10 cellular contexts compared by ENCODE assay signal in genomic region chr19:13848811-13849241, GRCh38. TPM values are rescaled to one million over a fixed set of nuclear protein-coding genes. Genes with fewer than 3 reads are reported as not detected.
DNase-seq lines count a peak whose midpoint lies in the region; ATAC-seq and TF ChIP-seq lines count a peak whose summit lies in the region.
"Had no signal": no experiment of that assay in that cellular context is flagged by ENCODE, and none has a peak within 500 bp of the region (broad histone marks: within the 10 kb centered on the region; RNA-seq: fewer than 3 reads in every experiment).

No MANE protein-coding gene starts in this region.

- H3K9me3 Mint-ChIP-seq in CD14-positive monocyte = no peaks in the 10 kb centered on the region
- no peaks in the 10 kb centered on the region for H3K9me3 Mint-ChIP-seq in effector memory CD8-positive, alpha-beta T cell

- H3K9me3 ChIP-seq in PC-9 (ENCODE audit: insufficient read depth, low read depth) (no peaks in the 10 kb centered on the region), osteoblast (ENCODE audit: low read depth, low read length) (no peaks in the 10 kb centered on the region)

- peaks cover 0 to 5% (median 2%) of the 10 kb centered on the region in 3 donors for H3K27me3 Mint-ChIP-seq in CD14-positive monocyte (ENCODE audit: low read depth in 3 of 3)
- no peaks in the 10 kb centered on the region for H3K27me3 Mint-ChIP-seq in effector memory CD8-positive, alpha-beta T cell

- H3K4me3 ChIP-seq in PC-9 = no peak overlapping the region
- no peak overlapping the region for H3K4me3 ChIP-seq in osteoblast (ENCODE audit: insufficient read depth, low read length)

- peak overlapping the region; percentile 97; the same call in 1 of the 2 replicates for H3K27ac ChIP-seq in PC-9
- peak overlapping the region; percentile 100 for H3K27ac ChIP-seq in osteoblast (ENCODE audit: low read depth, low read length)

- peaks cover 85% of the 10 kb centered on the region for H3F3A ChIP-seq in PC-9 (ENCODE audit: insufficient read depth, low read depth)

- H3K4me3 Mint-ChIP-seq in CD14-positive monocyte = no peak overlapping the region
- H3K4me3 Mint-ChIP-seq in effector memory CD8-positive, alpha-beta T cell = peak overlapping the region; percentile 69 to 83

- H2AFZ ChIP-seq in PC-9 (no peak overlapping the region), osteoblast (ENCODE audit: low read length) (no peak overlapping the region)

- POLR2A ChIA-PET in PC-9 (lab: Charles Lee; ENCODE audit: unreplicated experiment) = interaction anchor here (0.6 kb wide), 1 partner anchor 9 kb away, joined by 5 read pairs; no protein-coding TSS in a partner anchor

- no peaks in the 10 kb centered on the region for H3K36me3 ChIP-seq in PC-9 (ENCODE audit: low read depth)
- no peaks in the 10 kb centered on the region for H3K36me3 ChIP-seq in osteoblast (ENCODE audit: insufficient read depth, low read length)

- ATAC-seq in effector memory CD8-positive, alpha-beta T cell (replicated peaks) = no peak
- no peak for ATAC-seq in HG02970 (IDR thresholded peaks at IDR 0.05; ENCODE audit: low FRiP score, unreplicated experiment)
- no peak for ATAC-seq in HG02588 (IDR thresholded peaks at IDR 0.05; ENCODE audit: unreplicated experiment)

- CTCF ChIA-PET in PC-9 (lab: Charles Lee) = interaction anchor here (0.6 kb wide), 1 partner anchor 12 kb away, joined by 3 read pairs; no protein-coding TSS in a partner anchor

- H4K20me1 ChIP-seq in PC-9 (ENCODE audit: insufficient read depth) (no peaks in the 10 kb centered on the region), osteoblast (ENCODE audit: insufficient read depth, low read length) (no peaks in the 10 kb centered on the region)

- H3K79me2 ChIP-seq in PC-9 (ENCODE audit: low read depth) = 0 out of 2 replicates have a peak, but pooled peaks cover 5% of the 10 kb centered on the region
- H3K79me2 ChIP-seq in osteoblast (ENCODE audit: insufficient read depth, low read length) = no peaks in the 10 kb centered on the region

- H3K27me3 ChIP-seq in PC-9 (ENCODE audit: insufficient read depth, low read depth) = no peaks in the 10 kb centered on the region
- H3K27me3 ChIP-seq in osteoblast (ENCODE audit: insufficient read depth, low read length) = no peaks in the 10 kb centered on the region

- BruUV-seq in PC-9 (replicated peaks; lab: Mats Ljungman, UMichigan) = no TSS peak

- H3K9me2 ChIP-seq in PC-9 (ENCODE audit: insufficient read depth) = no peaks in the 10 kb centered on the region

- peak overlapping the region; percentile 81 to 100 (median 99) for H3K27ac Mint-ChIP-seq in CD14-positive monocyte
- peak overlapping the region; percentile 100 for H3K27ac Mint-ChIP-seq in effector memory CD8-positive, alpha-beta T cell

- peaks cover 0 to 8% of the 10 kb centered on the region in 2 donors for H3K36me3 Mint-ChIP-seq in CD14-positive monocyte
- H3K36me3 Mint-ChIP-seq in effector memory CD8-positive, alpha-beta T cell (ENCODE audit: insufficient read depth) = peaks cover 73% of the 10 kb centered on the region

- TF ChIP-seq CTCF in CD14-positive monocyte (IDR thresholded peaks at IDR 0.05) = no peak
- no peak for TF ChIP-seq CTCF in PC-9 (conservative IDR thresholded peaks at IDR 0.05)
- no peak for TF ChIP-seq CTCF in osteoblast (IDR thresholded peaks at IDR 0.05; ENCODE audit: extremely low read depth, low read depth, low read length)

- H3K4me2 ChIP-seq in PC-9 (no peak overlapping the region), osteoblast (ENCODE audit: insufficient read depth, low read length) (no peak overlapping the region)

- DNase-seq in CD14-positive monocyte (ENCODE audit: low spot score) = no peak
- peak in 1 of 2 experiments; percentile 32 for DNase-seq in PC-9
- peak in 1 of 3 experiments; percentile 27 for DNase-seq in effector memory CD8-positive, alpha-beta T cell
- peak; percentile 52 for DNase-seq in osteoblast (ENCODE audit: insufficient read length, low spot score, missing footprints)
- no peak for DNase-seq in posterior vena cava (ENCODE audit: low spot score)
- no peak for DNase-seq in kidney glomerular epithelial cell (lab: John Stamatoyannopoulos, UW)
- DNase-seq: NCI-H1092 had no signal

- H3K4me1 ChIP-seq in PC-9 (replicated peaks; ENCODE audit: insufficient read depth) (peaks cover 79% of the 10 kb centered on the region), osteoblast (ENCODE audit: insufficient read depth, low read length) (peaks cover 60% of the 10 kb centered on the region)

- intact Hi-C loops in CD14-positive monocyte (cut with micrococcal nuclease) = loop anchor here (10.0 kb wide), 2 partner anchors 694 to 1064 kb away; partner anchors contain the start of genes IER2 (in 1 of the 2) and STX10 (in 1 of the 2)
- intact Hi-C loops in PC-9 (cut with micrococcal nuclease; ENCODE audit: unreplicated experiment) = loop anchor here (10.0 kb wide), 1 partner anchor 1064 kb away; no protein-coding TSS in a partner anchor
- intact Hi-C loops in posterior vena cava (cut with DNase I) = loop anchor here in 1 of 2 donors (10.0 kb wide), 1 partner anchor 694 kb away; the partner anchor contains the start of genes IER2 and STX10

- H3K4me1 Mint-ChIP-seq in CD14-positive monocyte = peaks cover 58% of the 10 kb centered on the region
- H3K4me1 Mint-ChIP-seq in effector memory CD8-positive, alpha-beta T cell (ENCODE audit: low read depth in 2 of 2) = peaks cover 41% of the 10 kb centered on the region in 2 donors

RNA-seq across cellular contexts. Expression of gene NANOS3, which starts 28.1 kb away (rescaled TPM):
- polyA plus RNA-seq in CD14-positive monocyte = not detected
- total RNA-seq in PC-9 (2021) (1.7 and 2.1 TPM in 2 replicates), osteoblast (0.59 TPM in 1 of 2 replicates, not detected in the other), posterior vena cava (under 1 TPM in 1 of 2 donors, not detected in 1; 1.00 TPM)
- total RNA-seq: pulmonary artery endothelial cell had no signal

RNA-seq across cellular contexts. Expression of gene ZSWIM4, which starts 53.6 kb away (rescaled TPM):
- polyA plus RNA-seq in CD14-positive monocyte = under 1 TPM; 0.19 to 0.23 TPM
- 15.2 and 15.8 TPM in 2 replicates for total RNA-seq in PC-9 (2021)
- 6.8 and 9.0 TPM in 2 replicates for total RNA-seq in osteoblast
- 1 to 10 TPM; 2.5 to 7.8 TPM for total RNA-seq in posterior vena cava

RNA-seq across cellular contexts. Expression of gene BRME1, which starts 57.1 kb away (rescaled TPM):
- polyA plus RNA-seq in CD14-positive monocyte = under 1 TPM in 1 of 2 donors, not detected in 1; 0.28 TPM
- total RNA-seq in PC-9 (2021) (13.7 and 13.9 TPM in 2 replicates), osteoblast (0.59 and 0.72 TPM in 2 replicates), posterior vena cava (1 to 10 TPM; 1.2 to 2.0 TPM)

RNA-seq across cellular contexts. Expression of gene CC2D1A, which starts 57.2 kb away (rescaled TPM):
- polyA plus RNA-seq in CD14-positive monocyte = 1 to 10 TPM; 4.6 to 6.2 TPM
- 55.1 and 55.8 TPM in 2 replicates for total RNA-seq in PC-9 (2021)
- 19.2 and 22.4 TPM in 2 replicates for total RNA-seq in osteoblast
- total RNA-seq in posterior vena cava = 10 to 100 TPM; 16.8 to 22.6 TPM

Comparison
In these comparisons a context has a peak if more than half of its experiments do, and no peak if none do; other contexts are left out.
1. H3K4me3 Mint-ChIP-seq: peak in effector memory CD8-positive, alpha-beta T cell (2 of 2); none in CD14-positive monocyte (0 of 2).